In genomic region chr7:38178004-38178694, GRCh38 we compare ENCODE assay signal across 1 cellular context.
A peak's percentile ranks its signal among the peaks of the same experiment; 100 is the strongest.
TF ChIP-seq lines count a peak whose summit lies in the region.

A gene with protein sequence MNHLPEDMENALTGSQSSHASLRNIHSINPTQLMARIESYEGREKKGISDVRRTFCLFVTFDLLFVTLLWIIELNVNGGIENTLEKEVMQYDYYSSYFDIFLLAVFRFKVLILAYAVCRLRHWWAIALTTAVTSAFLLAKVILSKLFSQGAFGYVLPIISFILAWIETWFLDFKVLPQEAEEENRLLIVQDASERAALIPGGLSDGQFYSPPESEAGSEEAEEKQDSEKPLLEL (plus strand): TSS chr7:38178245. CDS start chr7:38207505, 29,260 bp downstream.

TF ChIP-seq in K562, 482 proteins besides CTCF, POLR2A, EP300 and RAD21 (continued from another document and continues in another):
- TF ChIP-seq, protein P1, sequence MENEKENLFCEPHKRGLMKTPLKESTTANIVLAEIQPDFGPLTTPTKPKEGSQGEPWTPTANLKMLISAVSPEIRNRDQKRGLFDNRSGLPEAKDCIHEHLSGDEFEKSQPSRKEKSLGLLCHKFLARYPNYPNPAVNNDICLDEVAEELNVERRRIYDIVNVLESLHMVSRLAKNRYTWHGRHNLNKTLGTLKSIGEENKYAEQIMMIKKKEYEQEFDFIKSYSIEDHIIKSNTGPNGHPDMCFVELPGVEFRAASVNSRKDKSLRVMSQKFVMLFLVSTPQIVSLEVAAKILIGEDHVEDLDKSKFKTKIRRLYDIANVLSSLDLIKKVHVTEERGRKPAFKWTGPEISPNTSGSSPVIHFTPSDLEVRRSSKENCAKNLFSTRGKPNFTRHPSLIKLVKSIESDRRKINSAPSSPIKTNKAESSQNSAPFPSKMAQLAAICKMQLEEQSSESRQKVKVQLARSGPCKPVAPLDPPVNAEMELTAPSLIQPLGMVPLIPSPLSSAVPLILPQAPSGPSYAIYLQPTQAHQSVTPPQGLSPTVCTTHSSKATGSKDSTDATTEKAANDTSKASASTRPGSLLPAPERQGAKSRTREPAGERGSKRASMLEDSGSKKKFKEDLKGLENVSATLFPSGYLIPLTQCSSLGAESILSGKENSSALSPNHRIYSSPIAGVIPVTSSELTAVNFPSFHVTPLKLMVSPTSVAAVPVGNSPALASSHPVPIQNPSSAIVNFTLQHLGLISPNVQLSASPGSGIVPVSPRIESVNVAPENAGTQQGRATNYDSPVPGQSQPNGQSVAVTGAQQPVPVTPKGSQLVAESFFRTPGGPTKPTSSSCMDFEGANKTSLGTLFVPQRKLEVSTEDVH (IDR thresholded peaks at IDR 0.05; ENCODE audit: low read depth, partially characterized antibody): no peak
- TF ChIP-seq SP1 (CRISPR knock-in tag; IDR thresholded peaks at IDR 0.05): peak; percentile 78
- TF ChIP-seq CGGBP1 (CRISPR knock-in tag; IDR thresholded peaks at IDR 0.05): no peak
- TF ChIP-seq PHF21A (IDR thresholded peaks at IDR 0.05; ENCODE audit: borderline replicate concordance, low read depth): peak; percentile 98
- 0 out of 2 replicates have a peak, but pooled peaks have one; percentile 23 for TF ChIP-seq JUN (IDR thresholded peaks at IDR 0.05; ENCODE audit: borderline replicate concordance, low read depth, low read length)
- TF ChIP-seq JUN (CRISPR knock-in tag; IDR thresholded peaks at IDR 0.05; ENCODE audit: borderline replicate concordance): no peak; the same call in 1 of the 2 replicates
- TF ChIP-seq PKNOX1 (IDR thresholded peaks at IDR 0.05): peak; percentile 99
- TF ChIP-seq JUND (IDR thresholded peaks at IDR 0.05; ENCODE audit: borderline replicate concordance, low read depth, low read length): peak; percentile 66
- peak; percentile 54; the same call in 1 of the 3 replicates for TF ChIP-seq JUND (tag; IDR thresholded peaks at IDR 0.05; ENCODE audit: borderline replicate concordance, low read depth, low read length)
- TF ChIP-seq ZNF584 (CRISPR knock-in tag; IDR thresholded peaks at IDR 0.05; ENCODE audit: low read depth): no peak
- TF ChIP-seq MAFK (IDR thresholded peaks at IDR 0.05; ENCODE audit: low read length): no peak
- no peak for TF ChIP-seq NCOA2 (IDR thresholded peaks at IDR 0.05; ENCODE audit: partially characterized antibody in 2 of 2)
- no peak for TF ChIP-seq SETDB1 (IDR thresholded peaks at IDR 0.05; ENCODE audit: low read length)
- TF ChIP-seq MAZ (CRISPR knock-in tag; conservative IDR thresholded peaks at IDR 0.05 in 1 of 2, IDR thresholded peaks at IDR 0.05 in 1 of 2): peak; percentile 25 to 64; a peak in 2 of 4 replicates
- TF ChIP-seq CREB1 (IDR thresholded peaks at IDR 0.05): peak; percentile 94
- peak; percentile 95 for TF ChIP-seq CREB1 (CRISPR knock-in tag; IDR thresholded peaks at IDR 0.05)
- 0 out of 4 replicates have a peak, but pooled peaks of 1 of the 2 experiments have one; percentile 56 for TF ChIP-seq SRF (CRISPR knock-in tag; IDR thresholded peaks at IDR 0.05)
- TF ChIP-seq XRCC5 (IDR thresholded peaks at IDR 0.05; ENCODE audit: low read depth, low read length): peak; percentile 81
- no peak for TF ChIP-seq KAT8 (IDR thresholded peaks at IDR 0.05; ENCODE audit: low read depth)
- peak; percentile 50 for TF ChIP-seq EP400 (IDR thresholded peaks at IDR 0.05)
- peak; percentile 88; the same call in 1 of the 2 replicates for TF ChIP-seq ZBTB2 (IDR thresholded peaks at IDR 0.05)
- peak; percentile 57 for TF ChIP-seq PHF20 (IDR thresholded peaks at IDR 0.05; ENCODE audit: partially characterized antibody)
- TF ChIP-seq ZNF668 (CRISPR knock-in tag; IDR thresholded peaks at IDR 0.05): no peak
- no peak for TF ChIP-seq SOX6 (IDR thresholded peaks at IDR 0.05)
- TF ChIP-seq KDM1A (IDR thresholded peaks at IDR 0.05): peak; percentile 62 to 80; a peak in 3 of 4 replicates
- TF ChIP-seq ADNP (tag; IDR thresholded peaks at IDR 0.05): peak; percentile 91
- TF ChIP-seq SRSF3 (IDR thresholded peaks at IDR 0.05; ENCODE audit: insufficient read depth, low read length): no peak
- TF ChIP-seq TAF1 (IDR thresholded peaks at IDR 0.05; ENCODE audit: control insufficient read depth, extremely low read depth, insufficient read depth, low read length, severe bottlenecking): peak; percentile 42
- no peak for TF ChIP-seq ARHGAP35 (IDR thresholded peaks at IDR 0.05; ENCODE audit: partially characterized antibody)
- no peak for TF ChIP-seq TCFL5 (CRISPR knock-in tag; conservative IDR thresholded peaks at IDR 0.05)
- no peak for TF ChIP-seq TRIM28 (IDR thresholded peaks at IDR 0.05)
- TF ChIP-seq, protein P2, sequence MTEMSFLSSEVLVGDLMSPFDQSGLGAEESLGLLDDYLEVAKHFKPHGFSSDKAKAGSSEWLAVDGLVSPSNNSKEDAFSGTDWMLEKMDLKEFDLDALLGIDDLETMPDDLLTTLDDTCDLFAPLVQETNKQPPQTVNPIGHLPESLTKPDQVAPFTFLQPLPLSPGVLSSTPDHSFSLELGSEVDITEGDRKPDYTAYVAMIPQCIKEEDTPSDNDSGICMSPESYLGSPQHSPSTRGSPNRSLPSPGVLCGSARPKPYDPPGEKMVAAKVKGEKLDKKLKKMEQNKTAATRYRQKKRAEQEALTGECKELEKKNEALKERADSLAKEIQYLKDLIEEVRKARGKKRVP (CRISPR knock-in tag; IDR thresholded peaks at IDR 0.05): no peak
- TF ChIP-seq ZNF316 (IDR thresholded peaks at IDR 0.05): peak; percentile 26; the same call in 1 of the 2 replicates
- peak; percentile 64; the same call in 1 of the 2 replicates for TF ChIP-seq NCOA6 (IDR thresholded peaks at IDR 0.05)
- TF ChIP-seq ZNF224 (CRISPR knock-in tag; IDR thresholded peaks at IDR 0.05): no peak
- TF ChIP-seq ZNF354B (CRISPR knock-in tag; IDR thresholded peaks at IDR 0.05): no peak
- TF ChIP-seq HINFP (tag; conservative IDR thresholded peaks at IDR 0.05; ENCODE audit: low read depth): no peak
- no peak for TF ChIP-seq KLF16 (IDR thresholded peaks at IDR 0.05)
- peak in 1 of 2 experiments; percentile 40; a peak in 1 of 4 replicates for TF ChIP-seq ZNF639 (CRISPR knock-in tag; conservative IDR thresholded peaks at IDR 0.05 in 1 of 2, IDR thresholded peaks at IDR 0.05 in 1 of 2)
- TF ChIP-seq SMAD1 (IDR thresholded peaks at IDR 0.05; ENCODE audit: low read depth, low read length, partially characterized antibody): peak; percentile 6
- TF ChIP-seq GATAD2B (IDR thresholded peaks at IDR 0.05; ENCODE audit: borderline replicate concordance): no peak
- TF ChIP-seq, protein P3, sequence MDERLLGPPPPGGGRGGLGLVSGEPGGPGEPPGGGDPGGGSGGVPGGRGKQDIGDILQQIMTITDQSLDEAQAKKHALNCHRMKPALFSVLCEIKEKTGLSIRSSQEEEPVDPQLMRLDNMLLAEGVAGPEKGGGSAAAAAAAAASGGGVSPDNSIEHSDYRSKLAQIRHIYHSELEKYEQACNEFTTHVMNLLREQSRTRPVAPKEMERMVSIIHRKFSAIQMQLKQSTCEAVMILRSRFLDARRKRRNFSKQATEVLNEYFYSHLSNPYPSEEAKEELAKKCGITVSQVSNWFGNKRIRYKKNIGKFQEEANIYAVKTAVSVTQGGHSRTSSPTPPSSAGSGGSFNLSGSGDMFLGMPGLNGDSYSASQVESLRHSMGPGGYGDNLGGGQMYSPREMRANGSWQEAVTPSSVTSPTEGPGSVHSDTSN (CRISPR knock-in tag; IDR thresholded peaks at IDR 0.05; ENCODE audit: low read depth): peak; percentile 82
- TF ChIP-seq, protein P3 (tag; conservative IDR thresholded peaks at IDR 0.05; ENCODE audit: low read depth): peak; percentile 96
- TF ChIP-seq SIN3A (IDR thresholded peaks at IDR 0.05; ENCODE audit: borderline replicate concordance in 2 of 2, control insufficient read depth in 1 of 2, low read depth in 2 of 2, low read length in 2 of 2): 0 out of 4 replicates have a peak, but pooled peaks of 1 of the 2 experiments have one; percentile 60
- no peak for TF ChIP-seq ZNF561 (CRISPR knock-in tag; conservative IDR thresholded peaks at IDR 0.05)
- TF ChIP-seq HMG20A (CRISPR knock-in tag; conservative IDR thresholded peaks at IDR 0.05): no peak
